In genomic region chr1:93321720-93322119, GRCh38 we compare ENCODE assay signal across 7 cellular contexts.
"Had no signal": no experiment of that assay in that cellular context is flagged by ENCODE, and none has a peak within 500 bp of the region (broad histone marks: within the 10 kb centered on the region; RNA-seq: fewer than 3 reads in every experiment).

No MANE protein-coding gene starts in this region.

- H3K27ac ChIP-seq: HL-60 had no signal

- H3K4me3 Mint-ChIP-seq: GM23338, H9, IgD-negative memory B cell had no signal

- H3K4me1 Mint-ChIP-seq: IgD-negative memory B cell had no signal

- ATAC-seq: GM23338, HepG2 had no signal

- H3K4me2 ChIP-seq: GM23338 had no signal

- H3K27ac Mint-ChIP-seq: GM23338, H9, IgD-negative memory B cell had no signal

- H3K4me3 ChIP-seq: GM23338 had no signal

- DNase-seq: H9, HCEC 1CT had no signal

- FAIRE-seq: H1, HepG2 had no signal

- H2AFZ ChIP-seq: GM23338 had no signal

- H3K9me3 Mint-ChIP-seq: IgD-negative memory B cell had no signal

- H3K27me3 Mint-ChIP-seq: IgD-negative memory B cell had no signal
